22 cellular contexts compared by ENCODE assay signal in genomic region chr3:51703776-51704510, GRCh38. TPM values are rescaled to one million over a fixed set of nuclear protein-coding genes. Genes with fewer than 3 reads are reported as not detected.
DNase-seq lines count a peak whose midpoint lies in the region; ATAC-seq, FAIRE-seq and TF ChIP-seq lines count a peak whose summit lies in the region.
"Had no signal": no experiment of that assay in that cellular context is flagged by ENCODE, and none has a peak within 500 bp of the region (broad histone marks: within the 10 kb centered on the region; RNA-seq: fewer than 3 reads in every experiment).

No MANE protein-coding gene starts in this region.

- H3K27ac ChIP-seq in right lobe of liver, result no peak overlapping the region
- H3K27ac ChIP-seq in HepG2 (ENCODE audit: extremely low read length, insufficient read depth, low read length), result no peak overlapping the region
- H3K27ac ChIP-seq in upper lobe of right lung, result no peak overlapping the region
- H3K27ac ChIP-seq: esophagus squamous epithelium, SJSA1, tibial artery, VCaP had no signal

- in situ Hi-C loops in HepG2 (cut with HindIII; ENCODE audit: extremely low pct_ligation_motif_present, low pct_unique_long_range_greater_than_20kb), result no loop called here

- TF ChIP-seq POLR2A in right lobe of liver (IDR thresholded peaks at IDR 0.05) (no peak), HepG2 (IDR thresholded peaks at IDR 0.05; ENCODE audit: insufficient read depth in 1 of 2, low read depth in 2 of 2, low read length in 2 of 2) (no peak)

- H3K27me3 ChIP-seq in right lobe of liver (no peaks in the 10 kb centered on the region), HepG2 (ENCODE audit: control insufficient read depth in 1 of 2, insufficient read depth in 2 of 2, low read length in 2 of 2) (peaks cover 0 to 13% of the 10 kb centered on the region in 2 experiments; a peak in 2 of 5 replicates), upper lobe of right lung (no peaks in the 10 kb centered on the region)
- H3K27me3 ChIP-seq: SJSA1, tibial artery had no signal

- peaks cover 11% of the 10 kb centered on the region; the same call in 1 of the 2 replicates for H4K20me1 ChIP-seq in HepG2 (ENCODE audit: insufficient read depth, low read length)

- H3K4me3 ChIP-seq in right lobe of liver (no peak overlapping the region), HepG2 (replicated peaks in 1 of 3; ENCODE audit: insufficient read depth in 1 of 3, low read depth in 2 of 3, low read length in 3 of 3) (no peak overlapping the region), iPS-18c (ENCODE audit: insufficient read depth, low read depth, low read length) (0 out of 2 replicates have a peak overlapping the region, but pooled peaks have one; percentile 5), upper lobe of right lung (no peak overlapping the region)
- H3K4me3 ChIP-seq: esophagus squamous epithelium, SJSA1, tibial artery had no signal

- 33% methylated on average over 1 of the region's 12 CpGs for WGBS in right lobe of liver (ENCODE audit: insufficient coverage, low coverage, low lambda C conversion rate, missing lambda C conversion rate)
- WGBS in HepG2 (ENCODE audit: low lambda C conversion rate), result 97% methylated on average over 7 of the region's 12 CpGs

- no peaks in the 10 kb centered on the region for H3K9me3 ChIP-seq in right lobe of liver
- H3K9me3 ChIP-seq in HepG2 (ENCODE audit: low read length), result no peaks in the 10 kb centered on the region
- no peaks in the 10 kb centered on the region for H3K9me3 ChIP-seq in iPS-18c (ENCODE audit: control insufficient read depth, insufficient read depth, low read length)
- H3K9me3 ChIP-seq in upper lobe of right lung, result no peaks in the 10 kb centered on the region
- H3K9me3 ChIP-seq: esophagus squamous epithelium, SJSA1, tibial artery had no signal

- no peak for ATAC-seq in right lobe of liver
- no peak for ATAC-seq in HepG2
- ATAC-seq in upper lobe of right lung, result no peak
- no peak for ATAC-seq in HG03565 (IDR thresholded peaks at IDR 0.05; ENCODE audit: unreplicated experiment)
- ATAC-seq in GM21723 (IDR thresholded peaks at IDR 0.05; ENCODE audit: unreplicated experiment), result no peak
- no peak for ATAC-seq in HG03139 (IDR thresholded peaks at IDR 0.05; ENCODE audit: unreplicated experiment)
- ATAC-seq: activated CD8-positive, alpha-beta T cell treated with anti-CD3 and anti-CD28 coated beads, Interleukin-2, amount 10 ng/mL, durations not matched to agents 7 days and 5 days; T-helper 17 cell had no signal

- TF ChIP-seq CTCF in right lobe of liver (IDR thresholded peaks at IDR 0.05), result no peak
- no peak for TF ChIP-seq CTCF in HepG2 (CRISPR knock-in tag; IDR thresholded peaks at IDR 0.05)
- no peak for TF ChIP-seq CTCF in upper lobe of right lung (IDR thresholded peaks at IDR 0.05)

- H3K9me3 Mint-ChIP-seq in activated T-helper 1 cell treated with anti-CD3 and anti-CD28 coated beads, Interleukin-12 subunit alpha, Interleukin-12 subunit beta, Interleukin-2, Interleukin-4 antibody, amounts not matched to agents 30 ng/mL and 10 ng/mL and 1 ng/mL, durations not matched to agents 14 hours and 24 hours and 36 hours, result no peaks in the 10 kb centered on the region

- H3K9ac ChIP-seq in HepG2 (ENCODE audit: insufficient read depth, low read depth, low read length), result no peak overlapping the region

- no peak overlapping the region for H3K4me3 Mint-ChIP-seq in activated T-helper 1 cell treated with anti-CD3 and anti-CD28 coated beads, Interleukin-12 subunit alpha, Interleukin-12 subunit beta, Interleukin-2, Interleukin-4 antibody, amounts not matched to agents 30 ng/mL and 10 ng/mL and 1 ng/mL, durations not matched to agents 14 hours and 24 hours and 36 hours
- H3K4me3 Mint-ChIP-seq: activated CD8-positive, alpha-beta T cell treated with anti-CD3 and anti-CD28 coated beads, Interleukin-2, amount 10 ng/mL, durations not matched to agents 7 days and 5 days; activated naive CD8-positive, alpha-beta T cell; CD4-positive, CD25-positive, alpha-beta regulatory T cell; T-helper 17 cell had no signal

- POLR2A ChIA-PET in HepG2 (lab: Yijun Ruan, JAX), result no interaction called here

- H3K27ac Mint-ChIP-seq in activated T-helper 1 cell treated with anti-CD3 and anti-CD28 coated beads, Interleukin-12 subunit alpha, Interleukin-12 subunit beta, Interleukin-2, Interleukin-4 antibody, amounts not matched to agents 30 ng/mL and 10 ng/mL and 1 ng/mL, durations not matched to agents 14 hours and 24 hours and 36 hours, result peak overlapping the region; percentile 23
- H3K27ac Mint-ChIP-seq: activated CD8-positive, alpha-beta T cell treated with anti-CD3 and anti-CD28 coated beads, Interleukin-2, amount 10 ng/mL, durations not matched to agents 7 days and 5 days; activated naive CD8-positive, alpha-beta T cell; T-helper 17 cell had no signal

- no peak for TF ChIP-seq EP300 in HepG2 (IDR thresholded peaks at IDR 0.05; ENCODE audit: low read depth in 2 of 2, low read length in 2 of 2)
- TF ChIP-seq EP300 in HepG2 (CRISPR knock-in tag; IDR thresholded peaks at IDR 0.05; ENCODE audit: borderline replicate concordance), result no peak

- H3K4me1 ChIP-seq in right lobe of liver (peaks cover 0 to 3% (median 0%) of the 10 kb centered on the region in 4 donors), HepG2 (ENCODE audit: insufficient read depth, low read length) (peaks cover 7% of the 10 kb centered on the region; the same call in 1 of the 2 replicates), upper lobe of right lung (no peaks in the 10 kb centered on the region)

- no TSS peak for BruUV-seq in HepG2 (replicated peaks; lab: Mats Ljungman, UMichigan)

- DNase-seq in right lobe of liver, result peak in 2 of 3 donors; percentile 3 to 10
- no peak for DNase-seq in HepG2 (ENCODE audit: low spot score)
- no peak for DNase-seq in activated T-helper 1 cell treated with anti-CD3 and anti-CD28 coated beads, Interleukin-12 subunit alpha, Interleukin-12 subunit beta, Interleukin-2, Interleukin-4 antibody, amounts not matched to agents 30 ng/mL and 10 ng/mL and 1 ng/mL, durations not matched to agents 14 hours and 24 hours and 36 hours (ENCODE audit: low spot score)
- peak; percentile 40 for DNase-seq in upper lobe of right lung
- DNase-seq: activated CD8-positive, alpha-beta T cell treated with anti-CD3 and anti-CD28 coated beads, Interleukin-2, amount 10 ng/mL, durations not matched to agents 7 days and 5 days; CD4-positive, CD25-positive, alpha-beta regulatory T cell; DMS153; esophagus squamous epithelium; KG1; NCI-H1048; NCI-H2107; NCI-H524 treated with DMSO at 0.1 percent for 48 hours; stimulated activated CD4-positive, alpha-beta T cell treated with anti-CD3 and anti-CD28 coated beads, Interleukin-15, amount 100 ng/mL, for 24 hours; T-helper 17 cell had no signal

- peaks cover 10% of the 10 kb centered on the region for H3K4me1 Mint-ChIP-seq in activated T-helper 1 cell treated with anti-CD3 and anti-CD28 coated beads, Interleukin-12 subunit alpha, Interleukin-12 subunit beta, Interleukin-2, Interleukin-4 antibody, amounts not matched to agents 30 ng/mL and 10 ng/mL and 1 ng/mL, durations not matched to agents 14 hours and 24 hours and 36 hours (ENCODE audit: low read depth)

- no peak for TF ChIP-seq RAD21 in HepG2 (CRISPR knock-in tag; IDR thresholded peaks at IDR 0.05)

- peaks cover 18% of the 10 kb centered on the region for H3K36me3 Mint-ChIP-seq in activated T-helper 1 cell treated with anti-CD3 and anti-CD28 coated beads, Interleukin-12 subunit alpha, Interleukin-12 subunit beta, Interleukin-2, Interleukin-4 antibody, amounts not matched to agents 30 ng/mL and 10 ng/mL and 1 ng/mL, durations not matched to agents 14 hours and 24 hours and 36 hours (ENCODE audit: low read depth)
- H3K36me3 Mint-ChIP-seq: activated naive CD8-positive, alpha-beta T cell had no signal

- intact Hi-C loops in right lobe of liver (cut with DNase I), result no loop called here
- intact Hi-C loops in HepG2 (cut with micrococcal nuclease; ENCODE audit: unreplicated experiment), result no loop called here
- intact Hi-C loops in activated T-helper 1 cell treated with anti-CD3 and anti-CD28 coated beads, Interleukin-12 subunit alpha, Interleukin-12 subunit beta, Interleukin-2, Interleukin-4 antibody, amounts not matched to agents 30 ng/mL and 10 ng/mL and 1 ng/mL, durations not matched to agents 14 hours and 24 hours and 36 hours (cut with micrococcal nuclease), result no loop called here
- intact Hi-C loops in upper lobe of right lung (cut with DNase I), result no loop called here

- H3K36me3 ChIP-seq in right lobe of liver (peaks cover 0 to 24% (median 8%) of the 10 kb centered on the region in 4 donors), HepG2 (replicated peaks in 1 of 2; ENCODE audit: control insufficient read depth in 1 of 2, insufficient read depth in 2 of 2, low read length in 2 of 2) (peaks cover 12 to 21% of the 10 kb centered on the region in 2 experiments), upper lobe of right lung (peaks cover 36% of the 10 kb centered on the region)

- H3K27me3 Mint-ChIP-seq in activated T-helper 1 cell treated with anti-CD3 and anti-CD28 coated beads, Interleukin-12 subunit alpha, Interleukin-12 subunit beta, Interleukin-2, Interleukin-4 antibody, amounts not matched to agents 30 ng/mL and 10 ng/mL and 1 ng/mL, durations not matched to agents 14 hours and 24 hours and 36 hours (ENCODE audit: insufficient read depth), result peaks cover 2% of the 10 kb centered on the region
- H3K27me3 Mint-ChIP-seq: activated naive CD8-positive, alpha-beta T cell; CD4-positive, CD25-positive, alpha-beta regulatory T cell; T-helper 17 cell had no signal

- H3K4me2 ChIP-seq in HepG2 (ENCODE audit: low read depth, low read length), result no peak overlapping the region

- H3K79me2 ChIP-seq in HepG2 (ENCODE audit: insufficient read depth, low read length), result no peaks in the 10 kb centered on the region

- no peak overlapping the region for H2AFZ ChIP-seq in HepG2 (ENCODE audit: low read length)

- no peak for FAIRE-seq in HepG2 (lab: Jason Lieb, UNC)

- CTCF ChIA-PET in HepG2 (lab: Yijun Ruan, JAX; ENCODE audit: low intra/inter-chr PET ratio, low total read pairs), result no interaction called here

RNA-seq across cellular contexts. Expression of gene GRM2, which starts 2.9 kb away (rescaled TPM):
- total RNA-seq in right lobe of liver (1 to 10 TPM in 1 of 6 experiments, not detected in 5; 1.2 TPM), HepG2 (2016; rRNA removed; fragmentation: Illumina TruSeq; extraction: Trizol) (0.07 TPM in 1 of 2 replicates, not detected in the other), upper lobe of right lung (0.49 TPM)
- not detected in 2 replicates for total RNA-seq in HepG2 (2016; cell fraction: cytosol; rRNA removed; fragmentation: Illumina TruSeq; extraction: Trizol; ENCODE audit: low read depth)
- 0.06 TPM in 1 of 2 replicates, not detected in the other for total RNA-seq in HepG2 (2016; cell fraction: insoluble cytoplasmic fraction; rRNA removed; fragmentation: Illumina TruSeq; extraction: Trizol)
- total RNA-seq in HepG2 (2016; cell fraction: membrane; rRNA removed; fragmentation: Illumina TruSeq; extraction: Trizol), result 0.03 TPM in 1 of 2 replicates, not detected in the other
- 0.06 TPM in 1 of 2 replicates, not detected in the other for total RNA-seq in HepG2 (2016; cell fraction: nucleus; rRNA removed; fragmentation: Illumina TruSeq; extraction: Trizol)
- 0.04 and 0.05 TPM in 2 replicates for polyA plus RNA-seq in HepG2 (2011; rRNA removed)
- polyA plus RNA-seq in HepG2 (2011; cell fraction: cytosol; rRNA removed), result 0.04 TPM in 1 of 2 replicates, not detected in the other
- 0.14 and 0.24 TPM in 2 replicates for polyA plus RNA-seq in HepG2 (2011; cell fraction: nucleus; rRNA removed)
- 0.09 and 0.16 TPM in 2 replicates for polyA plus RNA-seq in HepG2 (2012)
- not detected in 2 replicates for polyA plus RNA-seq in HepG2 (2016; cell fraction: cytosol; fragmentation: Illumina TruSeq; extraction: Trizol; ENCODE audit: low read depth)
- polyA plus RNA-seq in HepG2 (2016; cell fraction: insoluble cytoplasmic fraction; fragmentation: Illumina TruSeq; extraction: Trizol; ENCODE audit: low read depth), result not detected in 2 replicates
- not detected in 2 replicates for polyA plus RNA-seq in HepG2 (2016; cell fraction: membrane; fragmentation: Illumina TruSeq; extraction: Trizol; ENCODE audit: low read depth)
- polyA plus RNA-seq in HepG2 (2016; cell fraction: nucleus; fragmentation: Illumina TruSeq; extraction: Trizol; ENCODE audit: insufficient read depth, low read depth), result 0.12 TPM in 1 of 2 replicates, not detected in the other
- 0.19 and 0.22 TPM in 2 replicates for polyA minus RNA-seq in HepG2 (2011; rRNA and poly(A)+ RNA removed; ENCODE audit: low replicate concordance)
- polyA minus RNA-seq in HepG2 (2011; cell fraction: cytosol; rRNA and poly(A)+ RNA removed), result not detected in 2 replicates
- 0.50 and 0.52 TPM in 2 replicates for polyA minus RNA-seq in HepG2 (2011; cell fraction: nucleus; rRNA and poly(A)+ RNA removed)
- total RNA-seq in activated T-helper 1 cell treated with anti-CD3 and anti-CD28 coated beads, Interleukin-12 subunit alpha, Interleukin-12 subunit beta, Interleukin-2, Interleukin-4 antibody, amounts not matched to agents 30 ng/mL and 10 ng/mL and 1 ng/mL, durations not matched to agents 14 hours and 24 hours and 36 hours, result 0.96 and 1.0 TPM in 2 replicates

RNA-seq across cellular contexts. Expression of gene TEX264, which starts 32.9 kb away (rescaled TPM):
- total RNA-seq in right lobe of liver (10 to 100 TPM; 26.5 to 67.0 (median 40.8) TPM), HepG2 (2016; rRNA removed; fragmentation: Illumina TruSeq; extraction: Trizol) (18.8 and 35.2 TPM in 2 replicates), upper lobe of right lung (51.0 TPM)
- total RNA-seq in HepG2 (2016; cell fraction: cytosol; rRNA removed; fragmentation: Illumina TruSeq; extraction: Trizol; ENCODE audit: low read depth), result 17.1 and 21.8 TPM in 2 replicates
- 21.1 and 37.8 TPM in 2 replicates for total RNA-seq in HepG2 (2016; cell fraction: insoluble cytoplasmic fraction; rRNA removed; fragmentation: Illumina TruSeq; extraction: Trizol)
- total RNA-seq in HepG2 (2016; cell fraction: membrane; rRNA removed; fragmentation: Illumina TruSeq; extraction: Trizol), result 21.4 and 24.5 TPM in 2 replicates
- 32.3 and 33.9 TPM in 2 replicates for total RNA-seq in HepG2 (2016; cell fraction: nucleus; rRNA removed; fragmentation: Illumina TruSeq; extraction: Trizol)
- polyA plus RNA-seq in HepG2 (2011; rRNA removed), result 52.1 and 59.2 TPM in 2 replicates
- polyA plus RNA-seq in HepG2 (2011; cell fraction: cytosol; rRNA removed), result 63.4 and 75.9 TPM in 2 replicates
- 42.5 and 44.4 TPM in 2 replicates for polyA plus RNA-seq in HepG2 (2011; cell fraction: nucleus; rRNA removed)
- 22.0 and 25.2 TPM in 2 replicates for polyA plus RNA-seq in HepG2 (2012)
- polyA plus RNA-seq in HepG2 (2016; cell fraction: cytosol; fragmentation: Illumina TruSeq; extraction: Trizol; ENCODE audit: low read depth), result 20.4 and 25.7 TPM in 2 replicates
- polyA plus RNA-seq in HepG2 (2016; cell fraction: insoluble cytoplasmic fraction; fragmentation: Illumina TruSeq; extraction: Trizol; ENCODE audit: low read depth), result 23.5 and 26.8 TPM in 2 replicates
- 21.8 and 22.3 TPM in 2 replicates for polyA plus RNA-seq in HepG2 (2016; cell fraction: membrane; fragmentation: Illumina TruSeq; extraction: Trizol; ENCODE audit: low read depth)
- 54.4 and 73.2 TPM in 2 replicates for polyA plus RNA-seq in HepG2 (2016; cell fraction: nucleus; fragmentation: Illumina TruSeq; extraction: Trizol; ENCODE audit: insufficient read depth, low read depth)
- polyA minus RNA-seq in HepG2 (2011; rRNA and poly(A)+ RNA removed; ENCODE audit: low replicate concordance), result 115 and 158 TPM in 2 replicates
- 28.8 and 28.9 TPM in 2 replicates for polyA minus RNA-seq in HepG2 (2011; cell fraction: cytosol; rRNA and poly(A)+ RNA removed)
- 9.1 and 11.6 TPM in 2 replicates for polyA minus RNA-seq in HepG2 (2011; cell fraction: nucleus; rRNA and poly(A)+ RNA removed)
- 50.3 and 52.0 TPM in 2 replicates for total RNA-seq in activated T-helper 1 cell treated with anti-CD3 and anti-CD28 coated beads, Interleukin-12 subunit alpha, Interleukin-12 subunit beta, Interleukin-2, Interleukin-4 antibody, amounts not matched to agents 30 ng/mL and 10 ng/mL and 1 ng/mL, durations not matched to agents 14 hours and 24 hours and 36 hours

Comparison
In these comparisons a context has a peak if more than half of its experiments do, and no peak if none do; other contexts are left out.
1. DNase-seq: peak in right lobe of liver (2 of 3) and upper lobe of right lung (single experiment); none in HepG2 (single experiment) and activated T-helper 1 cell treated with anti-CD3 and anti-CD28 coated beads, Interleukin-12 subunit alpha, Interleukin-12 subunit beta, Interleukin-2, Interleukin-4 antibody, amounts not matched to agents 30 ng/mL and 10 ng/mL and 1 ng/mL, durations not matched to agents 14 hours and 24 hours and 36 hours (single experiment).